ENCODE assay signal across 8 cellular contexts in genomic region chr3:143644370-143645089, GRCh38.
A peak's percentile ranks its signal among the peaks of the same experiment; 100 is the strongest.
DNase-seq lines count a peak whose midpoint lies in the region; ATAC-seq, FAIRE-seq and TF ChIP-seq lines count a peak whose summit lies in the region.

No MANE protein-coding gene starts in this region.

- H3K27ac Mint-ChIP-seq in effector memory CD8-positive, alpha-beta T cell, result no peak overlapping the region

- peaks cover 0 to 4% of the 10 kb centered on the region in 2 donors for H3K9me3 Mint-ChIP-seq in effector memory CD8-positive, alpha-beta T cell

- H3K9me3 ChIP-seq in duodenal mucosa (ENCODE audit: control insufficient read depth in 1 of 2, low read length in 2 of 2) (no peaks in the 10 kb centered on the region), vagina (no peaks in the 10 kb centered on the region)

- H3K4me1 ChIP-seq in duodenal mucosa (ENCODE audit: control insufficient read depth in 1 of 2, insufficient read depth in 2 of 2, low read length in 2 of 2) (peaks cover 0 to 9% of the 10 kb centered on the region in 2 donors), vagina (no peaks in the 10 kb centered on the region)

- no peak overlapping the region for H3K9ac ChIP-seq in duodenal mucosa (ENCODE audit: low read depth in 1 of 2, low read length in 2 of 2)

- H3K27me3 ChIP-seq in duodenal mucosa (ENCODE audit: control insufficient read depth in 1 of 2, insufficient read depth in 2 of 2, low read length in 2 of 2) (no peaks in the 10 kb centered on the region), vagina (no peaks in the 10 kb centered on the region)

- H3K36me3 Mint-ChIP-seq in effector memory CD8-positive, alpha-beta T cell (ENCODE audit: insufficient read depth), result no peaks in the 10 kb centered on the region

- H3K27me3 Mint-ChIP-seq in effector memory CD8-positive, alpha-beta T cell, result no peaks in the 10 kb centered on the region

- no peak overlapping the region for H3K4me3 Mint-ChIP-seq in effector memory CD8-positive, alpha-beta T cell

- FAIRE-seq in RCC 7860 (lab: Jason Lieb, UNC), result peak; percentile 73

- no peaks in the 10 kb centered on the region for H3K4me1 Mint-ChIP-seq in effector memory CD8-positive, alpha-beta T cell (ENCODE audit: low read depth in 2 of 2)

- ATAC-seq in effector memory CD8-positive, alpha-beta T cell (replicated peaks), result no peak

- intact Hi-C loops in vagina (cut with DNase I), result no loop called here

- H3K4me3 ChIP-seq in duodenal mucosa (ENCODE audit: low read depth in 1 of 2, low read length in 2 of 2) (peak overlapping the region; percentile 13 to 19), vagina (no peak overlapping the region)

- peak in 2 of 3 experiments; percentile 37 for TF ChIP-seq CTCF in vagina (IDR thresholded peaks at IDR 0.05)

- in situ Hi-C loops in KBM-7 (cut with MboI; ENCODE audit: low pct_unique_long_range_greater_than_20kb, low sequenced_read_pairs), result no loop called here

- no peak overlapping the region for H3K27ac ChIP-seq in duodenal mucosa (ENCODE audit: low read depth, low read length)
- no peak overlapping the region for H3K27ac ChIP-seq in vagina

- TF ChIP-seq POLR2A in vagina (IDR thresholded peaks at IDR 0.05), result no peak

- H3K36me3 ChIP-seq in duodenal mucosa (ENCODE audit: control insufficient read depth in 1 of 2, insufficient read depth in 2 of 2, low read length in 2 of 2) (no peaks in the 10 kb centered on the region), vagina (no peaks in the 10 kb centered on the region)

- DNase-seq in A172 (ENCODE audit: low spot score) (peak; percentile 62), GDM1 (lab: John Stamatoyannopoulos, UW) (peak; percentile 22), KBM-7 (peak; percentile 49), RCC 7860 (ENCODE audit: low spot score) (peak; percentile 48), medulla oblongata (ENCODE audit: extremely low spot score) (peak; percentile 80), vagina (ENCODE audit: extremely low spot score in 2 of 2) (no peak)
- no peak for DNase-seq in effector memory CD8-positive, alpha-beta T cell

Comparison
In these comparisons a context has a peak if more than half of its experiments do, and no peak if none do; other contexts are left out.
1. DNase-seq: peak in A172 (single experiment), GDM1 (single experiment), KBM-7 (single experiment), RCC 7860 (single experiment) and medulla oblongata (single experiment); none in vagina (0 of 2) and effector memory CD8-positive, alpha-beta T cell (0 of 3).
2. H3K4me3 ChIP-seq: peak in duodenal mucosa (2 of 2); none in vagina (0 of 2).